Comparison of ENCODE assay signal across 8 cellular contexts in the genomic region with DNA sequence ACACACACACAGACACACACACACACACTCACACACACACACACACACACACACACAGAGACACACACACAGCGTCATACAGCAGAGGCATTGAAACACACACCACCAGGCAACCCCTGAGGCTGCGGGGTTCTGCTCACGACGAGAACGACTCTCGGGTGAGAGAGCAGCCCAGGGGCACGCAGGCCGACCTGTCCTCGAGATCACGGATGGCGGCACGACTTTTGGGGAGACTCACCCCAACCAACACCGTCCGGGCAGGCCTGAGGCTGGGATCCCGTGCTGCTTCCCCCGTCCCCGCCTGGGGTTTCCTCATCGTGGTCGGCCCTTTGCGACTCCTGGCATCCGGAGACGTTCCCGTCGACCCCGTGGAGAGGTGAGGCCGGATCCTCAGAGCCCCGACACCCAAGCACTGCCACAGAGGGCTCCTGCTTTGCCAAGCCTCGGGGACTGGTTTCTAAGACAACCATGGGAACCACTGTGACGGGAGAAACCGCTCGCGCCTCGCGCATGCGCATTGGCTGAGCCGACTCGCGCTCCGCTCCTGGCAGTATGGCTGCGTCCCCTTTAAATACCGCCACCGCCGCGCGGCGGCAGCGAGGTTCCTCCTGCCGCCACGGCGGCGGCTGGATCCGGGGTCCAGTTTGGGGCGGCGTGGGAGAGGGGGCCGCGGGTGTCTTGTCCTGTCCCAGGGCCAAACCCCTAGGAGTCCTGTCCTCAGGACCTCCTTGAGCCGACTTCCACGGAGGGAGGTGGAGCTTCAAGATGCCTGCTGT.
DNase-seq lines count a peak whose midpoint lies in the region; ATAC-seq and TF ChIP-seq lines count a peak whose summit lies in the region.
"Not testable (repeated sequence)": the region's sequence is repeated elsewhere in the genome, so short reads cannot be mapped to it uniquely, and the experiment has no call there.

No MANE protein-coding gene starts in this region.

- H3K4me3 ChIP-seq in DND-41 (ENCODE audit: low read depth in 1 of 2, low read length in 2 of 2) (peak overlapping the region in 1 of 2 experiments; percentile 44; a peak in 1 of 4 replicates), lower lobe of right lung (peak overlapping the region; percentile 39)

- peak overlapping the region; percentile 33 for H3K27ac Mint-ChIP-seq in activated T-helper 2 cell treated with anti-CD3 and anti-CD28 coated beads, Interferon-gamma antibody, Interleukin-2, Interleukin-4, amounts not matched to agents 10 μg/mL and 5 μg/mL and 100 μg/mL, durations not matched to agents 14 hours and 24 hours and 36 hours
- peak overlapping the region; percentile 72 for H3K27ac Mint-ChIP-seq in endothelial cell (ENCODE audit: unreplicated experiment)

- H3K4me1 Mint-ChIP-seq in activated T-helper 2 cell treated with anti-CD3 and anti-CD28 coated beads, Interferon-gamma antibody, Interleukin-2, Interleukin-4, amounts not matched to agents 10 μg/mL and 5 μg/mL and 100 μg/mL, durations not matched to agents 14 hours and 24 hours and 36 hours (ENCODE audit: low read depth); endothelial cell (ENCODE audit: unreplicated experiment): not testable (repeated sequence)

- not testable (repeated sequence) for H3K36me3 Mint-ChIP-seq in activated T-helper 2 cell treated with anti-CD3 and anti-CD28 coated beads, Interferon-gamma antibody, Interleukin-2, Interleukin-4, amounts not matched to agents 10 μg/mL and 5 μg/mL and 100 μg/mL, durations not matched to agents 14 hours and 24 hours and 36 hours (ENCODE audit: low read depth); endothelial cell (ENCODE audit: low read depth, unreplicated experiment)

- H3K9ac ChIP-seq in DND-41 (ENCODE audit: low read depth, low read length) = not testable (repeated sequence)

- peak overlapping the region; percentile 36; the same call in 1 of the 2 replicates for H3K4me2 ChIP-seq in DND-41 (ENCODE audit: insufficient read depth, low read length)

- ATAC-seq in DND-41 (ENCODE audit: insufficient read depth, low read depth) (peak; percentile 54; the same call in 2 of the 3 replicates), GM21367 (IDR thresholded peaks at IDR 0.05; ENCODE audit: unreplicated experiment) (peak; percentile 78), HG02981 (IDR thresholded peaks at IDR 0.05; ENCODE audit: unreplicated experiment) (peak; percentile 68), lower lobe of right lung (peak; percentile 72 to 78)

- H3K27me3 ChIP-seq in DND-41 (ENCODE audit: insufficient read depth, low read length, poor library complexity); lower lobe of right lung (ENCODE audit: low read depth): not testable (repeated sequence)

- not testable (repeated sequence) for TF ChIP-seq CTCF in DND-41 (IDR thresholded peaks at IDR 0.05; ENCODE audit: borderline replicate concordance, extremely low read depth, low read length, poor library complexity, severe bottlenecking); endothelial cell (IDR thresholded peaks at IDR 0.05; ENCODE audit: unreplicated experiment); lower lobe of right lung (IDR thresholded peaks at IDR 0.05)

- H3K9me3 ChIP-seq in DND-41 (ENCODE audit: insufficient read depth, low read length, severe bottlenecking); lower lobe of right lung: not testable (repeated sequence)

- not testable (repeated sequence) for H3K4me1 ChIP-seq in DND-41 (ENCODE audit: insufficient read depth, low read length); lower lobe of right lung

- H3K27ac ChIP-seq in DND-41 (ENCODE audit: low read length); lower lobe of right lung: not testable (repeated sequence)

- intact Hi-C loops in activated T-helper 2 cell treated with anti-CD3 and anti-CD28 coated beads, Interferon-gamma antibody, Interleukin-2, Interleukin-4, amounts not matched to agents 10 μg/mL and 5 μg/mL and 100 μg/mL, durations not matched to agents 14 hours and 24 hours and 36 hours (cut with micrococcal nuclease); lower lobe of right lung (cut with DNase I): not testable (repeated sequence)

- not testable (repeated sequence) for H4K20me1 ChIP-seq in DND-41 (ENCODE audit: insufficient read depth, low read length)

- not testable (repeated sequence) for H3K27me3 Mint-ChIP-seq in activated T-helper 2 cell treated with anti-CD3 and anti-CD28 coated beads, Interferon-gamma antibody, Interleukin-2, Interleukin-4, amounts not matched to agents 10 μg/mL and 5 μg/mL and 100 μg/mL, durations not matched to agents 14 hours and 24 hours and 36 hours (ENCODE audit: low read depth); endothelial cell (ENCODE audit: unreplicated experiment)

- H3K79me2 ChIP-seq in DND-41 (ENCODE audit: insufficient read depth, low read length) = not testable (repeated sequence)

- H3K36me3 ChIP-seq in DND-41 (ENCODE audit: insufficient read depth, low read length); lower lobe of right lung: not testable (repeated sequence)

- peak; percentile 29 for DNase-seq in DND-41
- DNase-seq in T follicular helper cell (ENCODE audit: low read depth) = peak; percentile 2
- peak; percentile 38 for DNase-seq in activated T-helper 2 cell treated with anti-CD3 and anti-CD28 coated beads, Interferon-gamma antibody, Interleukin-2, Interleukin-4, amounts not matched to agents 10 μg/mL and 5 μg/mL and 100 μg/mL, durations not matched to agents 14 hours and 24 hours and 36 hours (ENCODE audit: low spot score)
- DNase-seq in endothelial cell (ENCODE audit: low spot score) = peak; percentile 8
- peak; percentile 21 for DNase-seq in lower lobe of right lung
- DNase-seq in stimulated activated CD4-positive, alpha-beta T cell treated with anti-CD3 and anti-CD28 coated beads, Interleukin-4, amount 100 ng/mL, for 1 hour = peak; percentile 24

- not testable (repeated sequence) for H3K9me3 Mint-ChIP-seq in activated T-helper 2 cell treated with anti-CD3 and anti-CD28 coated beads, Interferon-gamma antibody, Interleukin-2, Interleukin-4, amounts not matched to agents 10 μg/mL and 5 μg/mL and 100 μg/mL, durations not matched to agents 14 hours and 24 hours and 36 hours; endothelial cell (ENCODE audit: unreplicated experiment)

- peak overlapping the region; percentile 60 for H3K4me3 Mint-ChIP-seq in activated T-helper 2 cell treated with anti-CD3 and anti-CD28 coated beads, Interferon-gamma antibody, Interleukin-2, Interleukin-4, amounts not matched to agents 10 μg/mL and 5 μg/mL and 100 μg/mL, durations not matched to agents 14 hours and 24 hours and 36 hours (ENCODE audit: low read depth)
- peak overlapping the region; percentile 87 for H3K4me3 Mint-ChIP-seq in endothelial cell (ENCODE audit: unreplicated experiment)

- not testable (repeated sequence) for H2AFZ ChIP-seq in DND-41 (ENCODE audit: low read depth, low read length)
